16 cellular contexts compared by ENCODE assay signal in the genomic region with DNA sequence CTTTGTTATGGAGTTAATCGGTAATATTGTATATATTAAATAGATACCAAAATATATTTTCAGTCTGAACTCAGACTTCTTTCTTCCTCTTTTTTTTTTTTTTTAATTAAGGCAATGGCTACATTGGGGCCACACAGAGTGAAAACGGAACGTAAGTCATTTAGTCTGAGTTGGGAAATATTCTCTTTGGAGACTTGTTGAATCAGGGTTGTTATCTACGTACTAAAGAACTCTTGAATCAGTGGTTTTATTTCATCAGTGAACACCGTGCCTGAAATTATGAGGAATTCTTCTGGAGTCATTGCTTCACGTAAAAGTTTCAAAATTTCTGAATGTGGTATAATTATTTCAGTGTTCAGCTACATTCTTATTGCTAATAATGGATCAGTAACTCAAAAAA.
"Had no signal": no experiment of that assay in that cellular context is flagged by ENCODE, and none has a peak within 500 bp of the region (broad histone marks: within the 10 kb centered on the region; RNA-seq: fewer than 3 reads in every experiment).

No MANE protein-coding gene starts in this region.

- H3K27ac ChIP-seq: coronary artery, heart left ventricle, neural progenitor cell, ovary, uterus had no signal

- H2AFZ ChIP-seq: neural progenitor cell had no signal

- H3K9me3 ChIP-seq: heart left ventricle, ovary, uterus had no signal

- H3K4me2 ChIP-seq: neural progenitor cell had no signal

- H3K4me3 ChIP-seq: coronary artery, heart left ventricle, neural progenitor cell, ovary, uterus had no signal

- H3K9ac ChIP-seq: neural progenitor cell had no signal

- H3K4me1 ChIP-seq: uterus had no signal

- H3K27me3 ChIP-seq: heart left ventricle, neural progenitor cell, ovary, uterus had no signal

- ATAC-seq: heart left ventricle; left colon; natural killer cell treated with Interleukin-12 subunit alpha and Interleukin-12 subunit beta and Interleukin-15 and Interleukin-18, amount 100 ng/mL, for 72 hours; right cardiac atrium had no signal

- H3K36me3 ChIP-seq: ovary, uterus had no signal

- DNase-seq: effector CD8-positive, alpha-beta T cell; heart left ventricle; hippocampal formation; left colon; mammary epithelial cell; midbrain; nucleus accumbens; ovary; right cardiac atrium; small intestine; stimulated activated CD4-positive, alpha-beta T cell treated with anti-CD3 and anti-CD28 coated beads, Interleukin-12 subunit alpha, Interleukin-12 subunit beta, amount 100 ng/mL, for 4 hours; stimulated activated naive CD4-positive, alpha-beta T cell treated with Interleukin-2 at 50 U/mL for 16 hours; uterus had no signal
